In genomic region chr6:7546832-7547714, GRCh38 we compare ENCODE assay signal across 17 cellular contexts. TPM values are rescaled to one million over a fixed set of nuclear protein-coding genes. Genes with fewer than 3 reads are reported as not detected.
DNase-seq lines count a peak whose midpoint lies in the region; ATAC-seq and TF ChIP-seq lines count a peak whose summit lies in the region.
"Had no signal": no experiment of that assay in that cellular context is flagged by ENCODE, and none has a peak within 500 bp of the region (broad histone marks: within the 10 kb centered on the region; RNA-seq: fewer than 3 reads in every experiment).

No MANE protein-coding gene starts in this region.

- DNase-seq in heart left ventricle: no peak
- DNase-seq in right atrium auricular region (ENCODE audit: low spot score): no peak
- no peak for DNase-seq in vagina (ENCODE audit: extremely low spot score in 2 of 2)
- no peak for DNase-seq in erythroblast (lab: John Stamatoyannopoulos, UW)
- DNase-seq in NCI-H774 (lab: John Stamatoyannopoulos, UW): no peak
- DNase-seq: activated CD4-positive, alpha-beta T cell treated with anti-CD3 and anti-CD28 coated beads, Interleukin-2, amount 50 U/mL, for 4 hours; activated naive CD4-positive, alpha-beta T cell treated with Interleukin-2 at 50 U/mL for 16 hours; aorta; left ventricle myocardium superior; naive thymus-derived CD4-positive, alpha-beta T cell; NCI-H2029; SHP77 treated with DMSO at 0.1 percent for 48 hours; stimulated activated CD4-positive, alpha-beta T cell treated with anti-CD3 and anti-CD28 coated beads, Interleukin-4, amount 100 ng/mL, for 4 hours; WERI-Rb-1 had no signal

- no peak for TF ChIP-seq CTCF in heart left ventricle (IDR thresholded peaks at IDR 0.05)
- TF ChIP-seq CTCF in right atrium auricular region (IDR thresholded peaks at IDR 0.05): no peak
- no peak for TF ChIP-seq CTCF in vagina (IDR thresholded peaks at IDR 0.05)

- H3K36me3 ChIP-seq in heart left ventricle: no peaks in the 10 kb centered on the region
- H3K36me3 ChIP-seq in right atrium auricular region: no peaks in the 10 kb centered on the region
- no peaks in the 10 kb centered on the region for H3K36me3 ChIP-seq in duodenal mucosa (ENCODE audit: control insufficient read depth in 1 of 2, insufficient read depth in 2 of 2, low read length in 2 of 2)
- peaks cover 0 to 4% of the 10 kb centered on the region in 2 donors for H3K36me3 ChIP-seq in mucosa of rectum (ENCODE audit: control insufficient read depth in 2 of 2, insufficient read depth in 2 of 2, low read length in 2 of 2)
- H3K36me3 ChIP-seq in vagina: no peaks in the 10 kb centered on the region
- H3K36me3 ChIP-seq: WERI-Rb-1 had no signal

- intact Hi-C loops in heart left ventricle (cut with DNase I) (no loop called here), vagina (cut with DNase I) (no loop called here)

- TF ChIP-seq POLR2A in heart left ventricle (IDR thresholded peaks at IDR 0.05) (no peak), vagina (IDR thresholded peaks at IDR 0.05) (no peak), erythroblast (IDR thresholded peaks at IDR 0.05; ENCODE audit: low read length) (no peak)

- peak overlapping the region; percentile 8 to 28 for H3K9ac ChIP-seq in duodenal mucosa (ENCODE audit: low read depth in 1 of 2, low read length in 2 of 2)
- peak overlapping the region in 1 of 2 donors; percentile 6 for H3K9ac ChIP-seq in mucosa of rectum (ENCODE audit: low read depth in 1 of 2, low read length in 2 of 2)

- peaks cover 0 to 32% (median 2%) of the 10 kb centered on the region in 12 donors for H3K4me1 ChIP-seq in heart left ventricle
- peaks cover 0 to 3% of the 10 kb centered on the region in 2 donors for H3K4me1 ChIP-seq in right atrium auricular region
- peaks cover 14 to 38% of the 10 kb centered on the region in 2 donors for H3K4me1 ChIP-seq in duodenal mucosa (ENCODE audit: control insufficient read depth in 1 of 2, insufficient read depth in 2 of 2, low read length in 2 of 2)
- H3K4me1 ChIP-seq in mucosa of rectum (ENCODE audit: control insufficient read depth in 2 of 2, insufficient read depth in 2 of 2, low read length in 2 of 2): peaks cover 26 to 44% of the 10 kb centered on the region in 2 donors
- H3K4me1 ChIP-seq in vagina: peaks cover 10% of the 10 kb centered on the region

- ATAC-seq in heart left ventricle (no peak), HG03342 (IDR thresholded peaks at IDR 0.05; ENCODE audit: unreplicated experiment) (no peak)
- ATAC-seq: naive thymus-derived CD4-positive, alpha-beta T cell had no signal

- WGBS in heart left ventricle, 4 donors: 74 to 86% (median 81%) methylated on average over 9 of the region's 9 CpGs

- peak overlapping the region in 7 of 12 donors; percentile 18 to 97 (median 77) for H3K27ac ChIP-seq in heart left ventricle
- peak overlapping the region in 1 of 2 donors; percentile 98 for H3K27ac ChIP-seq in right atrium auricular region
- H3K27ac ChIP-seq in duodenal mucosa (ENCODE audit: low read depth, low read length): no peak overlapping the region
- peak overlapping the region; percentile 89 to 93 for H3K27ac ChIP-seq in mucosa of rectum (ENCODE audit: low read depth in 2 of 2, low read length in 2 of 2)
- peak overlapping the region; percentile 89 for H3K27ac ChIP-seq in vagina
- H3K27ac ChIP-seq: WERI-Rb-1 had no signal

- H3K4me3 ChIP-seq in heart left ventricle (no peak overlapping the region), right atrium auricular region (no peak overlapping the region), duodenal mucosa (ENCODE audit: low read depth in 1 of 2, low read length in 2 of 2) (no peak overlapping the region), mucosa of rectum (ENCODE audit: low read length in 2 of 2) (no peak overlapping the region), vagina (peak overlapping the region in 1 of 2 donors; percentile 61)

- H3K27me3 ChIP-seq in heart left ventricle: peaks cover 0 to 79% (median 19%) of the 10 kb centered on the region in 9 donors
- H3K27me3 ChIP-seq in right atrium auricular region: no peaks in the 10 kb centered on the region
- H3K27me3 ChIP-seq in duodenal mucosa (ENCODE audit: control insufficient read depth in 1 of 2, insufficient read depth in 2 of 2, low read length in 2 of 2): peaks cover 0 to 2% of the 10 kb centered on the region in 2 donors
- H3K27me3 ChIP-seq in mucosa of rectum (ENCODE audit: control insufficient read depth in 2 of 2, insufficient read depth in 2 of 2, low read length in 2 of 2): peaks cover 0 to 4% of the 10 kb centered on the region in 2 donors
- peaks cover 3% of the 10 kb centered on the region for H3K27me3 ChIP-seq in vagina

- H3K9me3 ChIP-seq in heart left ventricle (no peaks in the 10 kb centered on the region), right atrium auricular region (no peaks in the 10 kb centered on the region), duodenal mucosa (ENCODE audit: control insufficient read depth in 1 of 2, low read length in 2 of 2) (no peaks in the 10 kb centered on the region), mucosa of rectum (ENCODE audit: control insufficient read depth in 2 of 2, low read length in 2 of 2) (no peaks in the 10 kb centered on the region), vagina (no peaks in the 10 kb centered on the region)

RNA-seq across cellular contexts. Expression of gene DSP, which starts 5.6 kb away (rescaled TPM):
- total RNA-seq in heart left ventricle (100 to 1,000 TPM; 238 to 373 (median 337) TPM), right atrium auricular region (100 to 1,000 TPM; 121 to 229 TPM), vagina (802 TPM)
- polyA plus RNA-seq in heart left ventricle: 100 to 1,000 TPM in 1 of 2 donors, 10 to 100 TPM in 1; 81.9 to 130 TPM

RNA-seq across cellular contexts. Expression of gene SNRNP48, which starts 42.9 kb away (rescaled TPM):
- total RNA-seq in heart left ventricle (10 to 100 TPM in 7 of 9 donors, 1 to 10 TPM in 2; 8.2 to 25.8 (median 13.3) TPM), right atrium auricular region (1 to 10 TPM; 9.3 to 9.6 TPM), vagina (9.6 TPM)
- 10 to 100 TPM in 1 of 2 donors, 1 to 10 TPM in 1; 9.0 to 20.4 TPM for polyA plus RNA-seq in heart left ventricle
